Comparison of ENCODE assay signal across 2 cellular contexts in the genomic region with DNA sequence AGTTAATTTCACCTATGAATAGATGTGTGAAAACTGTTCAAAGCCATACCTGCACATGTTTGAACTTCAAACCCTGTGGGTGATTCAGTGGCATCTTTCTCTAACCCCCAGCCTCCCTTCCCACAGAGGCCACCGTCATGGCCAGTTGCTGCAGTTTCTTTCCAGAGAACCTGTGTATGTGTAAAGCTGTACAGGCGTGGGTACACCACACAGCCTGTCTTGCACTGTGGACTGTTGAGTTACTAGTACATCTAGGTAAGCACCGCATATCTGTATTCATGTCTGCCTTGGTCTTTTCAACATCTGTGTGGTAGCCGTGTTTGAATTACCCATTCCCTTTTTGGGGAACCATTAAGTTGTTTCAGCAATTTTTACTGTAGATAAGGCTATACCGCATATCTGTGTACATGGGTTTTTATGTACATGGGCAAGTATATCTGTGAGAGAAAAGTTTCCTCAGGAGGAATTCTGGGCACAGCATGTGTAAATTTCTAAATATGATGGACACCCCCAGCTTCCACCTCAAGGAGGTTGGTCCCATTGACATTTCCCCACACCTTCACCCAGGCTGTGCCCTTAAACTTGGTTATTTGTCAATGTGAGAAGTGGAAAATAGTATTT.
A peak's percentile ranks its signal among the peaks of the same experiment; 100 is the strongest.
TF ChIP-seq lines count a peak whose summit lies in the region.

No MANE protein-coding gene starts in this region.

TF ChIP-seq in HEK293, 187 proteins besides CTCF, POLR2A, EP300 and RAD21 (continued from another document):
- peak; percentile 80 for TF ChIP-seq PRDM10 (tag by site-specific recombination; IDR thresholded peaks at IDR 0.05)

TF ChIP-seq in GM23338, 12 proteins besides CTCF, POLR2A, EP300 and RAD21:
- TF ChIP-seq REST (IDR thresholded peaks at IDR 0.05; ENCODE audit: unreplicated experiment) (no peak), EZH2phosphoT487 (IDR thresholded peaks at IDR 0.05; ENCODE audit: unreplicated experiment) (no peak), ZNF331 (CRISPR knock-in tag; IDR thresholded peaks at IDR 0.05; ENCODE audit: low read depth) (no peak), EZH2 (IDR thresholded peaks at IDR 0.05; ENCODE audit: low read depth, unreplicated experiment) (no peak), ZNF114 (CRISPR knock-in tag; IDR thresholded peaks at IDR 0.05) (no peak), JUNB (IDR thresholded peaks at IDR 0.05; ENCODE audit: unreplicated experiment) (no peak), STAT1 (IDR thresholded peaks at IDR 0.05; ENCODE audit: unreplicated experiment) (no peak), POLR2AphosphoS5 (IDR thresholded peaks at IDR 0.05; ENCODE audit: low read depth) (no peak), ETS1 (IDR thresholded peaks at IDR 0.05) (no peak), NANOG (IDR thresholded peaks at IDR 0.05; ENCODE audit: borderline replicate concordance) (no peak), CREB1 (CRISPR knock-in tag; IDR thresholded peaks at IDR 0.05; ENCODE audit: low read depth) (no peak)
- TF ChIP-seq, protein P1, sequence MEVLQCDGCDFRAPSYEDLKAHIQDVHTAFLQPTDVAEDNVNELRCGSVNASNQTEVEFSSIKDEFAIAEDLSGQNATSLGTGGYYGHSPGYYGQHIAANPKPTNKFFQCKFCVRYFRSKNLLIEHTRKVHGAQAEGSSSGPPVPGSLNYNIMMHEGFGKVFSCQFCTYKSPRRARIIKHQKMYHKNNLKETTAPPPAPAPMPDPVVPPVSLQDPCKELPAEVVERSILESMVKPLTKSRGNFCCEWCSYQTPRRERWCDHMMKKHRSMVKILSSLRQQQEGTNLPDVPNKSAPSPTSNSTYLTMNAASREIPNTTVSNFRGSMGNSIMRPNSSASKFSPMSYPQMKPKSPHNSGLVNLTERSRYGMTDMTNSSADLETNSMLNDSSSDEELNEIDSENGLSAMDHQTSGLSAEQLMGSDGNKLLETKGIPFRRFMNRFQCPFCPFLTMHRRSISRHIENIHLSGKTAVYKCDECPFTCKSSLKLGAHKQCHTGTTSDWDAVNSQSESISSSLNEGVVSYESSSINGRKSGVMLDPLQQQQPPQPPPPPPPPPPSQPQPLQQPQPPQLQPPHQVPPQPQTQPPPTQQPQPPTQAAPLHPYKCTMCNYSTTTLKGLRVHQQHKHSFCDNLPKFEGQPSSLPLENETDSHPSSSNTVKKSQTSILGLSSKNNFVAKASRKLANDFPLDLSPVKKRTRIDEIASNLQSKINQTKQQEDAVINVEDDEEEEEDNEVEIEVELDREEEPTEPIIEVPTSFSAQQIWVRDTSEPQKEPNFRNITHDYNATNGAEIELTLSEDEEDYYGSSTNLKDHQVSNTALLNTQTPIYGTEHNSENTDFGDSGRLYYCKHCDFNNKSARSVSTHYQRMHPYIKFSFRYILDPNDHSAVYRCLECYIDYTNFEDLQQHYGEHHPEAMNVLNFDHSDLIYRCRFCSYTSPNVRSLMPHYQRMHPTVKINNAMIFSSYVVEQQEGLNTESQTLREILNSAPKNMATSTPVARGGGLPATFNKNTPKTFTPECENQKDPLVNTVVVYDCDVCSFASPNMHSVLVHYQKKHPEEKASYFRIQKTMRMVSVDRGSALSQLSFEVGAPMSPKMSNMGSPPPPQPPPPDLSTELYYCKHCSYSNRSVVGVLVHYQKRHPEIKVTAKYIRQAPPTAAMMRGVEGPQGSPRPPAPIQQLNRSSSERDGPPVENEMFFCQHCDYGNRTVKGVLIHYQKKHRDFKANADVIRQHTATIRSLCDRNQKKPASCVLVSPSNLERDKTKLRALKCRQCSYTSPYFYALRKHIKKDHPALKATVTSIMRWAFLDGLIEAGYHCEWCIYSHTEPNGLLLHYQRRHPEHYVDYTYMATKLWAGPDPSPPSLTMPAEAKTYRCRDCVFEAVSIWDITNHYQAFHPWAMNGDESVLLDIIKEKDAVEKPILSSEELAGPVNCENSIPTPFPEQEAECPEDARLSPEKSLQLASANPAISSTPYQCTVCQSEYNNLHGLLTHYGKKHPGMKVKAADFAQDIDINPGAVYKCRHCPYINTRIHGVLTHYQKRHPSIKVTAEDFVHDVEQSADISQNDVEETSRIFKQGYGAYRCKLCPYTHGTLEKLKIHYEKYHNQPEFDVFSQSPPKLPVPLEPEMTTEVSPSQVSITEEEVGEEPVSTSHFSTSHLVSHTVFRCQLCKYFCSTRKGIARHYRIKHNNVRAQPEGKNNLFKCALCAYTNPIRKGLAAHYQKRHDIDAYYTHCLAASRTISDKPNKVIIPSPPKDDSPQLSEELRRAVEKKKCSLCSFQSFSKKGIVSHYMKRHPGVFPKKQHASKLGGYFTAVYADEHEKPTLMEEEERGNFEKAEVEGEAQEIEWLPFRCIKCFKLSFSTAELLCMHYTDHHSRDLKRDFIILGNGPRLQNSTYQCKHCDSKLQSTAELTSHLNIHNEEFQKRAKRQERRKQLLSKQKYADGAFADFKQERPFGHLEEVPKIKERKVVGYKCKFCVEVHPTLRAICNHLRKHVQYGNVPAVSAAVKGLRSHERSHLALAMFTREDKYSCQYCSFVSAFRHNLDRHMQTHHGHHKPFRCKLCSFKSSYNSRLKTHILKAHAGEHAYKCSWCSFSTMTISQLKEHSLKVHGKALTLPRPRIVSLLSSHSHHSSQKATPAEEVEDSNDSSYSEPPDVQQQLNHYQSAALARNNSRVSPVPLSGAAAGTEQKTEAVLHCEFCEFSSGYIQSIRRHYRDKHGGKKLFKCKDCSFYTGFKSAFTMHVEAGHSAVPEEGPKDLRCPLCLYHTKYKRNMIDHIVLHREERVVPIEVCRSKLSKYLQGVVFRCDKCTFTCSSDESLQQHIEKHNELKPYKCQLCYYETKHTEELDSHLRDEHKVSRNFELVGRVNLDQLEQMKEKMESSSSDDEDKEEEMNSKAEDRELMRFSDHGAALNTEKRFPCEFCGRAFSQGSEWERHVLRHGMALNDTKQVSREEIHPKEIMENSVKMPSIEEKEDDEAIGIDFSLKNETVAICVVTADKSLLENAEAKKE (CRISPR knock-in tag; IDR thresholded peaks at IDR 0.05) = no peak
TF ChIP-seq in GM23338: peak in this region for 0.
